ENCODE assay signal across 8 cellular contexts in genomic region chr3:114745322-114746240, GRCh38.
DNase-seq lines count a peak whose midpoint lies in the region; ATAC-seq, FAIRE-seq and TF ChIP-seq lines count a peak whose summit lies in the region.

No MANE protein-coding gene starts in this region.

- H3K4me1 ChIP-seq in PC-3 (ENCODE audit: insufficient read depth, low read length) (peaks cover 3% of the 10 kb centered on the region), gastroesophageal sphincter (peaks cover 0 to 8% (median 0%) of the 10 kb centered on the region in 3 donors)

- no peaks in the 10 kb centered on the region for H3K27me3 ChIP-seq in PC-3 (ENCODE audit: low read length)
- H3K27me3 ChIP-seq in gastroesophageal sphincter, result no peaks in the 10 kb centered on the region

- H3K9ac ChIP-seq in PC-3 (ENCODE audit: low read length), result no peak overlapping the region

- no peaks in the 10 kb centered on the region for H3K9me2 ChIP-seq in PC-3 (replicated peaks; ENCODE audit: low read length)

- H3K27ac ChIP-seq in PC-3 (ENCODE audit: low read length), result no peak overlapping the region
- H3K27ac ChIP-seq in gastroesophageal sphincter, result peak overlapping the region in 3 of 4 donors; percentile 37 to 53 (median 40)

- ATAC-seq in PC-3 (peak; percentile 89), gastroesophageal sphincter (peak; percentile 68), HG03045 (IDR thresholded peaks at IDR 0.05; ENCODE audit: unreplicated experiment) (no peak), GM19035 (IDR thresholded peaks at IDR 0.05; ENCODE audit: unreplicated experiment) (no peak)

- H3K4me3 ChIP-seq in PC-3 (ENCODE audit: low read length), result no peak overlapping the region
- peak overlapping the region in 1 of 2 donors; percentile 9 for H3K4me3 ChIP-seq in gastroesophageal sphincter

- H3K36me3 ChIP-seq in PC-3 (ENCODE audit: low read depth, low read length) (no peaks in the 10 kb centered on the region), gastroesophageal sphincter (no peaks in the 10 kb centered on the region)

- WGBS in gastroesophageal sphincter (ENCODE audit: low coverage in 1 of 2), 2 donors, result 63 to 69% methylated on average over 4 to 5 of the region's 5 CpGs

- no peaks in the 10 kb centered on the region for H4K20me1 ChIP-seq in PC-3 (ENCODE audit: low read length)

- 0 out of 2 replicates have a peak overlapping the region, but pooled peaks have one; percentile 15 for H3K4me2 ChIP-seq in PC-3 (ENCODE audit: low read length)

- intact Hi-C loops in PC-3 (cut with micrococcal nuclease), result no loop called here

- no peak for FAIRE-seq in HTR-8/SVneo (lab: Jason Lieb, UNC)

- in situ Hi-C loops in KBM-7 (cut with MboI; ENCODE audit: low pct_unique_long_range_greater_than_20kb, low sequenced_read_pairs), result no loop called here

- no peak for TF ChIP-seq EP300 in gastroesophageal sphincter (IDR thresholded peaks at IDR 0.05)

- POLR2A ChIA-PET in PC-3 (lab: Charles Lee; ENCODE audit: unreplicated experiment), result no interaction called here

- no peaks in the 10 kb centered on the region for H3F3A ChIP-seq in PC-3 (ENCODE audit: low read length, unreplicated experiment)

- no peak for TF ChIP-seq POLR2A in gastroesophageal sphincter (IDR thresholded peaks at IDR 0.05)

- TF ChIP-seq CTCF in PC-3 (conservative IDR thresholded peaks at IDR 0.05; ENCODE audit: low read depth, low read length) (no peak), gastroesophageal sphincter (IDR thresholded peaks at IDR 0.05) (no peak)

- no peak overlapping the region for H2AFZ ChIP-seq in PC-3 (ENCODE audit: low read length)

- CTCF ChIA-PET in PC-3 (lab: Charles Lee), result no interaction called here

- peak; percentile 20 for DNase-seq in Daoy (ENCODE audit: low read depth)
- peak; percentile 42 for DNase-seq in PC-3
- DNase-seq in renal cortical epithelial cell (ENCODE audit: low read depth), result peak; percentile 98
- no peak for DNase-seq in KBM-7
- no peak for DNase-seq in HTR-8/SVneo (ENCODE audit: insufficient read length, low spot score)

- no TSS peak for BruUV-seq in PC-3 (replicated peaks; lab: Mats Ljungman, UMichigan)

- H3K9me3 ChIP-seq in PC-3 (ENCODE audit: low read length) (0 out of 2 replicates have a peak, but pooled peaks cover 1% of the 10 kb centered on the region), gastroesophageal sphincter (no peaks in the 10 kb centered on the region)

- no peaks in the 10 kb centered on the region for H3K79me2 ChIP-seq in PC-3 (ENCODE audit: low read length)

Comparison
In these comparisons a context has a peak if more than half of its experiments do, and no peak if none do; other contexts are left out.
1. DNase-seq: peak in Daoy (single experiment), PC-3 (single experiment) and renal cortical epithelial cell (single experiment); none in KBM-7 (single experiment) and HTR-8/SVneo (single experiment).
2. ATAC-seq: peak in PC-3 (single experiment) and gastroesophageal sphincter (single experiment); none in HG03045 (single experiment) and GM19035 (single experiment).